8 cellular contexts compared by ENCODE assay signal in the genomic region with DNA sequence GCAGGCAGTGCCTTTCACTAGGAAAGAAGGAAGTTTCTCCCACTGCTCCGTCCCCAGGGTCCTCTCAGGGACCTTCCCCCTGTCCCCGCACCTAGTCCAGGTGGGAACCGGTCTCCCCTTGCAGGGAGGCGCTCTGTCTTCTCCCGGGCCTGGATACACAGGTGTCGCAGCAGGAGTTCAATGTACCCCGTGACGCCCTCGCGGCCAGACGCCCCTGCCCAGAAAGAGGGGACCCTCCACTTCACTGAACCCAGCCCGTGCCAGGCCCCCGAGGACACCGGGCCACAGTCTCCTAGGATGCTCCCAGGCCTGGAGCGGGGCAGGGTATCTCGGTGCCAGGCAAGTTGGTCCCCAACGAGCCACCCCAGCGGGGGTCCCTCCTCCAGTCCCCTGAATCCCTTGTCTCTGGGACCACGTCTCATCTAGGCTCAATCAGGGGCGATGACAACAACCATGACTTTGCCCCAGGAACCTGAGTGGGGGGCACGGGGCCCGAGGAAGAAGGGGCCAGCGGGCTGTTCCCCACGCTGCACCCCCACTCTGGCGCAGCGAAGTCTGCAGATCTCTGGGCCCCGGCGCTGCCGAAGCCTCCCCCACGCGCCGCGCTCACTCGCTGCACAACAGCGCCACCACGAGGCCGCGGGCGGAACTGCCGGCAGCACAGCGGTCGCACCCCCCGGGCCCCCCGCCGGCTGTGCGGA.
A peak's percentile ranks its signal among the peaks of the same experiment; 100 is the strongest.
DNase-seq lines count a peak whose midpoint lies in the region; ATAC-seq and TF ChIP-seq lines count a peak whose summit lies in the region.

No MANE protein-coding gene starts in this region.

- no TSS peak for BruUV-seq in Calu3 (replicated peaks; lab: Mats Ljungman, UMichigan)

- no peak overlapping the region for H2AFZ ChIP-seq in Karpas-422 (ENCODE audit: low read length)

- H3K9me3 ChIP-seq in Karpas-422 (ENCODE audit: low read length): no peaks in the 10 kb centered on the region
- no peaks in the 10 kb centered on the region for H3K9me3 ChIP-seq in liver (ENCODE audit: control insufficient read depth in 4 of 4, low read length in 3 of 4)

- intact Hi-C loops in Calu3 (cut with micrococcal nuclease; ENCODE audit: unreplicated experiment): loop anchor here (5.0 to 10.0 kb wide), 2 partner anchors 179 to 316 kb away; no protein-coding TSS in a partner anchor

- peak; percentile 98 for TF ChIP-seq CTCF in Calu3 (IDR thresholded peaks at IDR 0.05; ENCODE audit: unreplicated experiment)
- peak; percentile 63 for TF ChIP-seq CTCF in liver (IDR thresholded peaks at IDR 0.05; ENCODE audit: low read depth, low read length, missing input control)

- TF ChIP-seq RAD21 in liver (IDR thresholded peaks at IDR 0.05): peak; percentile 63 to 72

- no peak overlapping the region for H3K4me3 Mint-ChIP-seq in Calu3 (ENCODE audit: low read depth, unreplicated experiment)
- no peak overlapping the region for H3K4me3 Mint-ChIP-seq in central memory CD8-positive, alpha-beta T cell

- H3K27me3 Mint-ChIP-seq in Calu3 (ENCODE audit: unreplicated experiment): no peaks in the 10 kb centered on the region
- peaks cover 8% of the 10 kb centered on the region for H3K27me3 Mint-ChIP-seq in central memory CD8-positive, alpha-beta T cell

- no peaks in the 10 kb centered on the region for H3K9me3 Mint-ChIP-seq in Calu3 (ENCODE audit: low read depth, unreplicated experiment)
- no peaks in the 10 kb centered on the region for H3K9me3 Mint-ChIP-seq in central memory CD8-positive, alpha-beta T cell

- H3K36me3 Mint-ChIP-seq in Calu3 (ENCODE audit: insufficient read depth, unreplicated experiment): no peaks in the 10 kb centered on the region
- no peaks in the 10 kb centered on the region for H3K36me3 Mint-ChIP-seq in central memory CD8-positive, alpha-beta T cell (ENCODE audit: insufficient read depth)

- no peaks in the 10 kb centered on the region for H3K9me2 ChIP-seq in Karpas-422 (replicated peaks; ENCODE audit: insufficient read depth, low read length)

- H3K36me3 ChIP-seq in Karpas-422 (ENCODE audit: insufficient read depth, low read length) (no peaks in the 10 kb centered on the region), liver (ENCODE audit: control insufficient read depth in 4 of 4, insufficient read depth in 3 of 4, low read depth in 1 of 4, low read length in 3 of 4) (no peaks in the 10 kb centered on the region)

- peaks cover 6% of the 10 kb centered on the region for H3K4me1 ChIP-seq in Karpas-422 (ENCODE audit: low read length)
- H3K4me1 ChIP-seq in liver (ENCODE audit: control insufficient read depth in 4 of 4, insufficient read depth in 4 of 4, low read length in 3 of 4): peaks cover 0 to 8% (median 6%) of the 10 kb centered on the region in 4 donors

- peak; percentile 62 for ATAC-seq in central memory CD8-positive, alpha-beta T cell (replicated peaks; ENCODE audit: extremely low read depth, poor library complexity, severe bottlenecking)
- ATAC-seq in HG03378 (IDR thresholded peaks at IDR 0.05; ENCODE audit: unreplicated experiment): no peak

- H3K27ac ChIP-seq in Karpas-422 (ENCODE audit: low read length) (no peak overlapping the region), liver (ENCODE audit: low read depth in 1 of 2, low read length in 2 of 2) (no peak overlapping the region)

- H3K79me2 ChIP-seq in Karpas-422 (ENCODE audit: low read length): no peaks in the 10 kb centered on the region

- no peaks in the 10 kb centered on the region for H3K4me1 Mint-ChIP-seq in Calu3 (ENCODE audit: low read depth, unreplicated experiment)
- H3K4me1 Mint-ChIP-seq in central memory CD8-positive, alpha-beta T cell: no peaks in the 10 kb centered on the region

- H3K27ac Mint-ChIP-seq in Calu3 (ENCODE audit: unreplicated experiment): no peak overlapping the region
- H3K27ac Mint-ChIP-seq in central memory CD8-positive, alpha-beta T cell (ENCODE audit: low read depth): no peak overlapping the region

- H3K27me3 ChIP-seq in Karpas-422 (ENCODE audit: low read length) (no peaks in the 10 kb centered on the region), liver (ENCODE audit: control insufficient read depth in 4 of 4, insufficient read depth in 4 of 4, low read length in 3 of 4) (peaks cover 0 to 26% (median 16%) of the 10 kb centered on the region in 4 donors)

- WGBS in liver: 7% methylated on average over 46 of the region's 46 CpGs

- H4K20me1 ChIP-seq in Karpas-422 (ENCODE audit: insufficient read depth, low read depth, low read length): no peaks in the 10 kb centered on the region

- H3K9ac ChIP-seq in Karpas-422 (ENCODE audit: low read length) (no peak overlapping the region), liver (ENCODE audit: low read depth in 1 of 2, low read length in 2 of 2) (no peak overlapping the region)

- CTCF ChIA-PET in Calu3 (lab: Charles Lee): no interaction called here

- no peak overlapping the region for H3K4me2 ChIP-seq in Karpas-422 (ENCODE audit: low read depth, low read length, poor library complexity, severe bottlenecking)

- no peak overlapping the region for H3K4me3 ChIP-seq in Karpas-422 (ENCODE audit: low read length)
- peak overlapping the region in 1 of 3 donors; percentile 12 for H3K4me3 ChIP-seq in liver (ENCODE audit: low read depth in 1 of 3, low read length in 3 of 3)

- DNase-seq in Calu3: peak; percentile 77
- peak; percentile 78 for DNase-seq in Karpas-422
- peak; percentile 67 for DNase-seq in activated CD4-positive, alpha-beta T cell treated with anti-CD3 and anti-CD28 coated beads for 1 hour
- DNase-seq in central memory CD8-positive, alpha-beta T cell (ENCODE audit: low spot score in 2 of 2): peak; percentile 48 to 72
- peak; percentile 56 to 60 (median 57) for DNase-seq in stimulated activated CD4-positive, alpha-beta T cell treated with anti-CD3 and anti-CD28 coated beads, TNF-alpha, amount 100 ng/mL, for 4 hours (ENCODE audit: low read depth in 3 of 3)
- DNase-seq in NK-92 (lab: John Stamatoyannopoulos, UW; ENCODE audit: unreplicated experiment): no peak

TF ChIP-seq in liver, 16 proteins besides CTCF, POLR2A, EP300 and RAD21:
- no peak for TF ChIP-seq NR2F2 (IDR thresholded peaks at IDR 0.05)
- TF ChIP-seq GABPA (IDR thresholded peaks at IDR 0.05 in 1 of 2, conservative IDR thresholded peaks at IDR 0.05 in 1 of 2): no peak
- TF ChIP-seq, protein P1, sequence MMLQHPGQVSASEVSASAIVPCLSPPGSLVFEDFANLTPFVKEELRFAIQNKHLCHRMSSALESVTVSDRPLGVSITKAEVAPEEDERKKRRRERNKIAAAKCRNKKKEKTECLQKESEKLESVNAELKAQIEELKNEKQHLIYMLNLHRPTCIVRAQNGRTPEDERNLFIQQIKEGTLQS (IDR thresholded peaks at IDR 0.05): no peak
- TF ChIP-seq FOXA2 (IDR thresholded peaks at IDR 0.05): no peak
- TF ChIP-seq JUND (IDR thresholded peaks at IDR 0.05): no peak
- TF ChIP-seq RXRA (IDR thresholded peaks at IDR 0.05): no peak
- TF ChIP-seq EGR1 (IDR thresholded peaks at IDR 0.05; ENCODE audit: low read depth in 2 of 2): no peak
- TF ChIP-seq, protein P2, sequence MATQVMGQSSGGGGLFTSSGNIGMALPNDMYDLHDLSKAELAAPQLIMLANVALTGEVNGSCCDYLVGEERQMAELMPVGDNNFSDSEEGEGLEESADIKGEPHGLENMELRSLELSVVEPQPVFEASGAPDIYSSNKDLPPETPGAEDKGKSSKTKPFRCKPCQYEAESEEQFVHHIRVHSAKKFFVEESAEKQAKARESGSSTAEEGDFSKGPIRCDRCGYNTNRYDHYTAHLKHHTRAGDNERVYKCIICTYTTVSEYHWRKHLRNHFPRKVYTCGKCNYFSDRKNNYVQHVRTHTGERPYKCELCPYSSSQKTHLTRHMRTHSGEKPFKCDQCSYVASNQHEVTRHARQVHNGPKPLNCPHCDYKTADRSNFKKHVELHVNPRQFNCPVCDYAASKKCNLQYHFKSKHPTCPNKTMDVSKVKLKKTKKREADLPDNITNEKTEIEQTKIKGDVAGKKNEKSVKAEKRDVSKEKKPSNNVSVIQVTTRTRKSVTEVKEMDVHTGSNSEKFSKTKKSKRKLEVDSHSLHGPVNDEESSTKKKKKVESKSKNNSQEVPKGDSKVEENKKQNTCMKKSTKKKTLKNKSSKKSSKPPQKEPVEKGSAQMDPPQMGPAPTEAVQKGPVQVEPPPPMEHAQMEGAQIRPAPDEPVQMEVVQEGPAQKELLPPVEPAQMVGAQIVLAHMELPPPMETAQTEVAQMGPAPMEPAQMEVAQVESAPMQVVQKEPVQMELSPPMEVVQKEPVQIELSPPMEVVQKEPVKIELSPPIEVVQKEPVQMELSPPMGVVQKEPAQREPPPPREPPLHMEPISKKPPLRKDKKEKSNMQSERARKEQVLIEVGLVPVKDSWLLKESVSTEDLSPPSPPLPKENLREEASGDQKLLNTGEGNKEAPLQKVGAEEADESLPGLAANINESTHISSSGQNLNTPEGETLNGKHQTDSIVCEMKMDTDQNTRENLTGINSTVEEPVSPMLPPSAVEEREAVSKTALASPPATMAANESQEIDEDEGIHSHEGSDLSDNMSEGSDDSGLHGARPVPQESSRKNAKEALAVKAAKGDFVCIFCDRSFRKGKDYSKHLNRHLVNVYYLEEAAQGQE (IDR thresholded peaks at IDR 0.05): no peak
- no peak for TF ChIP-seq HNF4G (IDR thresholded peaks at IDR 0.05)
- TF ChIP-seq TAF1 (conservative IDR thresholded peaks at IDR 0.05): no peak
- TF ChIP-seq, protein P3, sequence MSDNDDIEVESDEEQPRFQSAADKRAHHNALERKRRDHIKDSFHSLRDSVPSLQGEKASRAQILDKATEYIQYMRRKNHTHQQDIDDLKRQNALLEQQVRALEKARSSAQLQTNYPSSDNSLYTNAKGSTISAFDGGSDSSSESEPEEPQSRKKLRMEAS (IDR thresholded peaks at IDR 0.05): no peak
- no peak for TF ChIP-seq SP1 (IDR thresholded peaks at IDR 0.05)
- TF ChIP-seq YY1 (IDR thresholded peaks at IDR 0.05): no peak
